ENCODE assay signal across 13 cellular contexts in the genomic region with DNA sequence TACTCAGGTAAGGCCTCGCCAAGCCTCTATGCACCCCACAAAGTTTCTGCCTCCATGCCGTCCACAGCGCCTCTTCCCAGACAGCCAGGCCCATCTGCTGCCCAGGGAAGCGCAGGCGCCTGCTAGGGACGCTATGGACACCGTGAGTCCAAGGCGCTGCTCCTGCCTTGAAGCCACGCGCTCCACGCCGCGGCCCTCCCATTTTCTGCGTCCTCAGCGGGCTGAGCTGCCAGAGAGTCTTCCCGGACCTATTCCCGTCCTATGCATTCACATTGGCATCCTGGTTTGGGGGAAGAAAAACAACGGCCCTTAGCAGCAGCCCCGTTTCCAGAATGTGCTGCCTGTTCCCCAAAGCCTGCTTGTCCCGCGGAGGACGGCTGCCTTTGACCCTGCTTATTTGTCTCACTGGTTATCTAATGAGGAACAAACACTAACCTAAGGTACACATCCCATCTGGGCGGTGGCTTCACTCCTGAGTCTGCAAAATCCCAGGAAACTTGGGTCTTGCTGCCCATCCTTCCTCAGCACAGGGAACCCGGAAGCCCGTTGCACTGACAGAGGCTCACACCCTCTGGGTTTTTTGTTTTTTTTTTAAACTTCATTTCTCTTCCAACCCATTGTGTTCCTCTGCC. TPM values are rescaled to one million over a fixed set of nuclear protein-coding genes. Genes with fewer than 3 reads are reported as not detected.
DNase-seq lines count a peak whose midpoint lies in the region; ATAC-seq and TF ChIP-seq lines count a peak whose summit lies in the region.
"Had no signal": no experiment of that assay in that cellular context is flagged by ENCODE, and none has a peak within 500 bp of the region (broad histone marks: within the 10 kb centered on the region; RNA-seq: fewer than 3 reads in every experiment).

No MANE protein-coding gene starts in this region.

- TF ChIP-seq CTCF in Panc1 (IDR thresholded peaks at IDR 0.05) (no peak), gastroesophageal sphincter (IDR thresholded peaks at IDR 0.05) (no peak)

- intact Hi-C loops in Panc1 (cut with micrococcal nuclease; ENCODE audit: unreplicated experiment): no loop called here

- in situ Hi-C loops in Panc1 (cut with HindIII; ENCODE audit: low pct_unique_long_range_greater_than_20kb, low sequenced_read_pairs): no loop called here

- TF ChIP-seq EP300 in gastroesophageal sphincter (IDR thresholded peaks at IDR 0.05): no peak

- peak overlapping the region; percentile 28 for H3K23ac ChIP-seq in neuronal stem cell (ENCODE audit: low read depth, low read length, poor library complexity)

- H2BK15ac ChIP-seq in neuronal stem cell (ENCODE audit: low read length): no peak overlapping the region

- peak; percentile 39 for DNase-seq in H7
- DNase-seq in Panc1 (ENCODE audit: low read depth, low spot score): no peak
- DNase-seq in neuronal stem cell (ENCODE audit: low spot score): no peak
- DNase-seq in NK-92 (lab: John Stamatoyannopoulos, UW; ENCODE audit: unreplicated experiment): no peak
- DNase-seq in stimulated activated naive CD8-positive, alpha-beta T cell treated with anti-CD3 and anti-CD28 coated beads, Interleukin-15, Interleukin-2, amounts not matched to agents 100 U/mL and 50 U/mL, for 24 hours: no peak
- DNase-seq in T-helper 17 cell: no peak
- DNase-seq: 8988T; CD4-positive, CD25-positive, alpha-beta regulatory T cell; DMS53; GF-D8; GM23248 had no signal

- no peak overlapping the region for H3K4ac ChIP-seq in neuronal stem cell (ENCODE audit: low read length)

- H3K14ac ChIP-seq in neuronal stem cell (ENCODE audit: low read length): no peak overlapping the region

- no peak overlapping the region for H2AK5ac ChIP-seq in neuronal stem cell (ENCODE audit: low read depth, low read length)

- H3K18ac ChIP-seq in neuronal stem cell (ENCODE audit: low read length): no peak overlapping the region

- H3K36me3 ChIP-seq in H7 (replicated peaks; ENCODE audit: control insufficient read depth, insufficient read depth, low read length) (no peaks in the 10 kb centered on the region), Panc1 (ENCODE audit: control insufficient read depth, insufficient read depth, low read length) (no peaks in the 10 kb centered on the region), gastroesophageal sphincter (peaks cover 0 to 96% of the 10 kb centered on the region in 2 donors), neuronal stem cell (replicated peaks in 1 of 2; ENCODE audit: control insufficient read depth in 2 of 2, insufficient read depth in 2 of 2, low read length in 2 of 2) (peaks cover 4 to 59% of the 10 kb centered on the region in 2 donors)

- no peak overlapping the region for H3K4me3 Mint-ChIP-seq in T-helper 17 cell
- H3K4me3 Mint-ChIP-seq: CD4-positive, CD25-positive, alpha-beta regulatory T cell had no signal

- peaks cover 2% of the 10 kb centered on the region for H3K4me1 Mint-ChIP-seq in T-helper 17 cell
- H3K4me1 Mint-ChIP-seq: CD4-positive, CD25-positive, alpha-beta regulatory T cell had no signal

- no peak overlapping the region for H4K91ac ChIP-seq in neuronal stem cell (ENCODE audit: low read depth, low read length, poor library complexity)

- CTCF ChIA-PET in Panc1 (lab: Charles Lee): no interaction called here

- H3K36me3 Mint-ChIP-seq in T-helper 17 cell (ENCODE audit: low read depth): no peaks in the 10 kb centered on the region

- peak overlapping the region; percentile 11 for H2BK5ac ChIP-seq in neuronal stem cell (ENCODE audit: low read length)

- no peak overlapping the region for H2BK120ac ChIP-seq in neuronal stem cell (ENCODE audit: low read depth, low read length)

- H3K27ac ChIP-seq in Panc1 (ENCODE audit: low read length) (no peak overlapping the region), gastroesophageal sphincter (no peak overlapping the region), neuronal stem cell (replicated peaks; ENCODE audit: low read length) (no peak overlapping the region)
- H3K27ac ChIP-seq: BLaER1 treated with 17β-estradiol and CSF1 and Interleukin-3, amounts not matched to agents 10 nM and 100 nM; GM23248 had no signal

- POLR2A ChIA-PET in Panc1 (lab: Charles Lee): no interaction called here

- H3K27me3 ChIP-seq in H7 (ENCODE audit: control insufficient read depth, insufficient read depth, low read length) (no peaks in the 10 kb centered on the region), Panc1 (ENCODE audit: control insufficient read depth, insufficient read depth, low read length) (no peaks in the 10 kb centered on the region), gastroesophageal sphincter (no peaks in the 10 kb centered on the region), neuronal stem cell (ENCODE audit: control insufficient read depth in 3 of 3, insufficient read depth in 3 of 3, low read depth in 1 of 3, low read length in 3 of 3) (no peaks in the 10 kb centered on the region)
- H3K27me3 ChIP-seq: BLaER1 treated with 17β-estradiol and CSF1 and Interleukin-3, amounts not matched to agents 10 nM and 100 nM had no signal

- no peak overlapping the region for H2BK12ac ChIP-seq in neuronal stem cell (ENCODE audit: low read length)

- no peaks in the 10 kb centered on the region for H3K4me1 ChIP-seq in Panc1 (ENCODE audit: control insufficient read depth, insufficient read depth, low read length)
- no peaks in the 10 kb centered on the region for H3K4me1 ChIP-seq in gastroesophageal sphincter
- H3K4me1 ChIP-seq in neuronal stem cell (ENCODE audit: control insufficient read depth in 2 of 2, insufficient read depth in 1 of 2, low read depth in 1 of 2, low read length in 2 of 2): peaks cover 0 to 6% of the 10 kb centered on the region in 2 donors
- H3K4me1 ChIP-seq: BLaER1 treated with 17β-estradiol and CSF1 and Interleukin-3, amounts not matched to agents 10 nM and 100 nM had no signal

- H3K79me1 ChIP-seq in neuronal stem cell (ENCODE audit: low read depth, low read length): no peaks in the 10 kb centered on the region

- no peaks in the 10 kb centered on the region for H3K27me3 Mint-ChIP-seq in T-helper 17 cell
- H3K27me3 Mint-ChIP-seq: CD4-positive, CD25-positive, alpha-beta regulatory T cell had no signal

- no peak overlapping the region for H3K4me2 ChIP-seq in neuronal stem cell (ENCODE audit: insufficient read depth, low read length, poor library complexity, severe bottlenecking)
- H3K4me2 ChIP-seq: BLaER1 treated with 17β-estradiol and CSF1 and Interleukin-3, amounts not matched to agents 10 nM and 100 nM had no signal

- no peak overlapping the region for H2AFZ ChIP-seq in neuronal stem cell (ENCODE audit: low read length)
- H2AFZ ChIP-seq: GM23248 had no signal

- no peaks in the 10 kb centered on the region for H3K9me3 ChIP-seq in Panc1 (ENCODE audit: control insufficient read depth, insufficient read depth, low read depth, low read length)
- H3K9me3 ChIP-seq in gastroesophageal sphincter: no peaks in the 10 kb centered on the region
- H3K9me3 ChIP-seq in neuronal stem cell (replicated peaks in 1 of 2; ENCODE audit: control insufficient read depth in 2 of 2, insufficient read depth in 1 of 2, low read depth in 1 of 2, low read length in 2 of 2): no peaks in the 10 kb centered on the region
- H3K9me3 ChIP-seq in T-helper 17 cell (ENCODE audit: control insufficient read depth, low read length, poor library complexity, severe bottlenecking): no peaks in the 10 kb centered on the region
- H3K9me3 ChIP-seq: BLaER1 treated with 17β-estradiol and CSF1 and Interleukin-3, amounts not matched to agents 10 nM and 100 nM had no signal

- TSS peak; percentile 56 for BruUV-seq in Panc1 (replicated peaks; lab: Mats Ljungman, UMichigan)

- no peak overlapping the region for H3K9ac ChIP-seq in neuronal stem cell (ENCODE audit: low read depth, low read length, poor library complexity)
- H3K9ac ChIP-seq: BLaER1 treated with 17β-estradiol and CSF1 and Interleukin-3, amounts not matched to agents 10 nM and 100 nM; GM23248 had no signal

- no peak for TF ChIP-seq POLR2A in gastroesophageal sphincter (IDR thresholded peaks at IDR 0.05)

- H4K8ac ChIP-seq in neuronal stem cell (ENCODE audit: low read depth, low read length): no peak overlapping the region

- H3K27ac Mint-ChIP-seq in T-helper 17 cell: no peak overlapping the region
- H3K27ac Mint-ChIP-seq: CD4-positive, CD25-positive, alpha-beta regulatory T cell had no signal

- no peak overlapping the region for H3K4me3 ChIP-seq in H7 (ENCODE audit: insufficient read depth, low read depth, low read length)
- no peak overlapping the region for H3K4me3 ChIP-seq in Panc1 (ENCODE audit: low read depth in 2 of 2, low read length in 2 of 2)
- H3K4me3 ChIP-seq in gastroesophageal sphincter: no peak overlapping the region
- H3K4me3 ChIP-seq in neuronal stem cell (ENCODE audit: low read length in 2 of 2): no peak overlapping the region
- H3K4me3 ChIP-seq: BLaER1 treated with 17β-estradiol and CSF1 and Interleukin-3, amounts not matched to agents 10 nM and 100 nM; GM23248 had no signal

- ATAC-seq in Panc1 (no peak), gastroesophageal sphincter (peak; percentile 29), T-helper 17 cell (no peak)
- no peak for ATAC-seq in stimulated activated naive CD8-positive, alpha-beta T cell treated with anti-CD3 and anti-CD28 coated beads, Interleukin-15, Interleukin-2, amounts not matched to agents 100 U/mL and 50 U/mL, for 24 hours

- 86% methylated on average over 10 of the region's 25 CpGs; no CpG with 5 or more reads in 1 of the 2 donors for WGBS in gastroesophageal sphincter (ENCODE audit: low coverage in 1 of 2), 2 donors
- no CpG with 5 or more reads among the region's 25 CpGs for WGBS in neuronal stem cell (ENCODE audit: extremely low coverage in 2 of 2, insufficient read length in 2 of 2, insufficient replicate concordance in 1 of 2), 2 donors

RNA-seq across cellular contexts. Expression of a gene that starts 38.0 kb away (rescaled TPM):
- total RNA-seq in H7 (2014; rRNA removed; shearing (Covaris generic)): 25.1 and 32.8 TPM in 2 replicates
- total RNA-seq in Panc1 (2021; ENCODE audit: unreplicated experiment) (58.6 TPM), gastroesophageal sphincter (10 to 100 TPM; 22.3 to 39.6 (median 31.1) TPM), T-helper 17 cell (10 to 100 TPM in 1 of 2 donors, 1 to 10 TPM in 1; 8.0 to 12.1 TPM)
- 41.3 TPM for polyA plus RNA-seq in Panc1 (2012; ENCODE audit: insufficient read length)
- polyA plus RNA-seq in neuronal stem cell (2013, experiment 1 of 2): 27.4 TPM
- polyA plus RNA-seq in neuronal stem cell (2013, experiment 2 of 2): 27.9 TPM

RNA-seq across cellular contexts. Expression of a gene that starts 38.2 kb away (rescaled TPM):
- 33.4 and 47.1 TPM in 2 replicates for total RNA-seq in H7 (2014; rRNA removed; shearing (Covaris generic))
- total RNA-seq in Panc1 (2021; ENCODE audit: unreplicated experiment) (41.6 TPM), gastroesophageal sphincter (10 to 100 TPM in 2 of 4 donors, 1 to 10 TPM in 2; 6.2 to 18.2 (median 10.4) TPM), T-helper 17 cell (10 to 100 TPM; 10.8 to 14.8 TPM)
- polyA plus RNA-seq in Panc1 (2012; ENCODE audit: insufficient read length): 34.8 TPM
- 25.4 TPM for polyA plus RNA-seq in neuronal stem cell (2013, experiment 1 of 2)
- 26.4 TPM for polyA plus RNA-seq in neuronal stem cell (2013, experiment 2 of 2)

RNA-seq across cellular contexts. Expression of a gene that starts 57.9 kb away (rescaled TPM):
- total RNA-seq in H7 (2014; rRNA removed; shearing (Covaris generic)): 17.0 and 30.8 TPM in 2 replicates
- total RNA-seq in Panc1 (2021; ENCODE audit: unreplicated experiment): 38.9 TPM
- polyA plus RNA-seq in Panc1 (2012; ENCODE audit: insufficient read length): 29.0 TPM
- 10 to 100 TPM; 45.2 to 63.6 (median 62.8) TPM for total RNA-seq in gastroesophageal sphincter
- polyA plus RNA-seq in neuronal stem cell (2013, experiment 1 of 2): 17.1 TPM
- 17.7 TPM for polyA plus RNA-seq in neuronal stem cell (2013, experiment 2 of 2)
- total RNA-seq in T-helper 17 cell: 10 to 100 TPM; 26.9 to 32.9 TPM

RNA-seq across cellular contexts. Expression of a gene that starts 58.2 kb away (rescaled TPM):
- total RNA-seq in H7 (2014; rRNA removed; shearing (Covaris generic)): 25.8 and 28.9 TPM in 2 replicates
- total RNA-seq in Panc1 (2021; ENCODE audit: unreplicated experiment) (55.2 TPM), gastroesophageal sphincter (100 to 1,000 TPM in 1 of 4 donors, 10 to 100 TPM in 3; 76.8 to 104 (median 94.5) TPM), T-helper 17 cell (10 to 100 TPM; 19.5 to 35.2 TPM)
- polyA plus RNA-seq in Panc1 (2012; ENCODE audit: insufficient read length): 44.6 TPM
- 32.1 TPM for polyA plus RNA-seq in neuronal stem cell (2013, experiment 1 of 2)
- polyA plus RNA-seq in neuronal stem cell (2013, experiment 2 of 2): 35.4 TPM
